ENCODE assay signal across 9 cellular contexts in genomic region chr1:231091853-231092301, GRCh38. TPM values are rescaled to one million over a fixed set of nuclear protein-coding genes. Genes with fewer than 3 reads are reported as not detected.
DNase-seq lines count a peak whose midpoint lies in the region; ATAC-seq, FAIRE-seq and TF ChIP-seq lines count a peak whose summit lies in the region.
"Had no signal": no experiment of that assay in that cellular context is flagged by ENCODE, and none has a peak within 500 bp of the region (broad histone marks: within the 10 kb centered on the region; RNA-seq: fewer than 3 reads in every experiment).

No MANE protein-coding gene starts in this region.

- no peak for TF ChIP-seq EP300 in GM12878 (IDR thresholded peaks at IDR 0.05; ENCODE audit: borderline replicate concordance in 1 of 2, control insufficient read depth in 1 of 2, low read depth in 2 of 2, low read length in 2 of 2)

- H2AFZ ChIP-seq in GM12878 (ENCODE audit: control insufficient read depth, low read depth, low read length), result no peak overlapping the region

- FAIRE-seq in GM19239 (lab: Jason Lieb, UNC) (no peak), GM12878 (lab: Jason Lieb, UNC) (no peak)
- FAIRE-seq: endometrium had no signal

- no peak overlapping the region for H3K27ac Mint-ChIP-seq in naive thymus-derived CD4-positive, alpha-beta T cell

- H3K9me3 ChIP-seq in AG04450 (ENCODE audit: control insufficient read depth, insufficient read depth, low read length) (no peaks in the 10 kb centered on the region), GM12878 (replicated peaks; ENCODE audit: control insufficient read depth, insufficient read depth, low read length) (no peaks in the 10 kb centered on the region)
- H3K9me3 ChIP-seq in naive thymus-derived CD4-positive, alpha-beta T cell (ENCODE audit: control insufficient read depth in 2 of 3, low read length in 3 of 3), result no peaks in the 10 kb centered on the region

- RAD21 ChIA-PET in GM12878 (lab: Charles Lee; ENCODE audit: unreplicated experiment), result interaction anchor here (0.7 to 1.0 kb wide), 4 partner anchors 112 to 176 kb away, joined by 3 read pairs; no protein-coding TSS in a partner anchor

- no peak overlapping the region for H3K9ac ChIP-seq in GM12878 (ENCODE audit: control insufficient read depth, insufficient read depth, low read length)

- H3K79me2 ChIP-seq in GM12878 (ENCODE audit: control insufficient read depth, insufficient read depth, low read length), result no peaks in the 10 kb centered on the region

- no TSS peak for BruUV-seq in GM12878 (replicated peaks; lab: Mats Ljungman, UMichigan)

- peaks cover 0 to 2% (median 0%) of the 10 kb centered on the region in 7 donors for H3K4me1 Mint-ChIP-seq in naive thymus-derived CD4-positive, alpha-beta T cell

- CTCF ChIA-PET in AG04450 (lab: Charles Lee) (no interaction called here), GM12878 (lab: Yijun Ruan, JAX) (interaction anchor here (0.6 to 3.7 kb wide), 15 partner anchors 10 to 498 kb away, joined by 3 to 27 read pairs (median 4); no protein-coding TSS in a partner anchor)
- CTCF ChIA-PET in naive thymus-derived CD4-positive, alpha-beta T cell (lab: Charles Lee), result interaction anchor here (0.8 to 1.4 kb wide), 3 partner anchors 77 to 175 kb away, joined by 3 to 4 read pairs (median 3); no protein-coding TSS in a partner anchor

- no peaks in the 10 kb centered on the region for H3K36me3 Mint-ChIP-seq in naive thymus-derived CD4-positive, alpha-beta T cell

- TF ChIP-seq RAD21 in GM12878 (IDR thresholded peaks at IDR 0.05; ENCODE audit: insufficient read depth, low read depth, low read length), result peak; percentile 51

- POLR2A ChIA-PET in AG04450 (lab: Yijun Ruan, JAX), result no interaction called here
- POLR2A ChIA-PET in GM12878 (lab: Charles Lee), result no interaction called here
- POLR2A ChIA-PET in naive thymus-derived CD4-positive, alpha-beta T cell (lab: Charles Lee), result no interaction called here

- H3K4me3 ChIP-seq in AG04450 (ENCODE audit: low read depth, low read length) (no peak overlapping the region), GM12878 (no peak overlapping the region)
- H3K4me3 ChIP-seq in naive thymus-derived CD4-positive, alpha-beta T cell (ENCODE audit: low read length), result no peak overlapping the region

- WGBS in GM12878 (ENCODE audit: insufficient coverage, insufficient replicate concordance, low lambda C conversion rate, missing lambda C conversion rate), result 24% methylated on average over 13 of the region's 13 CpGs

- H3K9me3 Mint-ChIP-seq in naive thymus-derived CD4-positive, alpha-beta T cell, result peaks cover 0 to 4% (median 0%) of the 10 kb centered on the region in 11 donors

- no peak overlapping the region for H3K4me2 ChIP-seq in GM12878 (ENCODE audit: control insufficient read depth, insufficient read depth)

- H3K27me3 ChIP-seq in AG04450 (ENCODE audit: control insufficient read depth, insufficient read depth, low read length), result peaks cover 3% of the 10 kb centered on the region
- H3K27me3 ChIP-seq in GM12878 (replicated peaks in 1 of 2; ENCODE audit: control insufficient read depth in 2 of 2, insufficient read depth in 2 of 2, low read length in 1 of 2), result no peaks in the 10 kb centered on the region; a peak in 1 of 4 replicates
- no peaks in the 10 kb centered on the region for H3K27me3 ChIP-seq in naive thymus-derived CD4-positive, alpha-beta T cell (ENCODE audit: control insufficient read depth in 2 of 2, insufficient read depth in 2 of 2, low read length in 2 of 2)

- H3K27me3 Mint-ChIP-seq in naive thymus-derived CD4-positive, alpha-beta T cell, result peaks cover 22 to 33% (median 29%) of the 10 kb centered on the region in 5 donors

- peak; percentile 83 for ATAC-seq in GM12878
- peak; percentile 50 for ATAC-seq in naive thymus-derived CD4-positive, alpha-beta T cell
- no peak for ATAC-seq in GM19452 (IDR thresholded peaks at IDR 0.05; ENCODE audit: unreplicated experiment)
- ATAC-seq in HG03039 (IDR thresholded peaks at IDR 0.05; ENCODE audit: unreplicated experiment), result no peak

- no peak overlapping the region for H3K4me3 Mint-ChIP-seq in naive thymus-derived CD4-positive, alpha-beta T cell

- no peaks in the 10 kb centered on the region for H3K4me1 ChIP-seq in GM12878 (ENCODE audit: control insufficient read depth, insufficient read depth, low read length)
- no peaks in the 10 kb centered on the region for H3K4me1 ChIP-seq in naive thymus-derived CD4-positive, alpha-beta T cell (ENCODE audit: control insufficient read depth in 2 of 2, insufficient read depth in 2 of 2, low read length in 2 of 2)

- H3K27ac ChIP-seq in AG04450 (ENCODE audit: low read depth, low read length) (no peak overlapping the region), GM12878 (ENCODE audit: control insufficient read depth, insufficient read depth) (no peak overlapping the region)
- H3K27ac ChIP-seq in naive thymus-derived CD4-positive, alpha-beta T cell (ENCODE audit: low read depth, low read length), result no peak overlapping the region

- SMC1A ChIA-PET in GM12878 (lab: Charles Lee; ENCODE audit: uncharacterized antibody, unreplicated experiment), result interaction anchor here (0.8 to 3.4 kb wide), 6 partner anchors 114 to 184 kb away, joined by 3 to 12 read pairs (median 5); no protein-coding TSS in a partner anchor

- no peaks in the 10 kb centered on the region for H4K20me1 ChIP-seq in GM12878 (ENCODE audit: control insufficient read depth, insufficient read depth)

- intact Hi-C loops in GM12878 (cut with micrococcal nuclease; ENCODE audit: unreplicated experiment), result loop anchor here (1.0 to 10.0 kb wide), 2 partner anchors 175 to 297 kb away; no protein-coding TSS in a partner anchor
- intact Hi-C loops in naive thymus-derived CD4-positive, alpha-beta T cell (cut with micrococcal nuclease), result loop anchor here (1.0 kb wide), 1 partner anchor 175 kb away; no protein-coding TSS in a partner anchor

- H3K36me3 ChIP-seq in GM12878 (ENCODE audit: control insufficient read depth in 2 of 2, insufficient read depth in 2 of 2, low read length in 1 of 2), result no peaks in the 10 kb centered on the region
- H3K36me3 ChIP-seq in naive thymus-derived CD4-positive, alpha-beta T cell (ENCODE audit: control insufficient read depth in 2 of 3, insufficient read depth in 3 of 3, low read length in 3 of 3), result no peaks in the 10 kb centered on the region

- DNase-seq in AG04450 (ENCODE audit: low read depth, low spot score), result no peak
- DNase-seq in GM19239 (ENCODE audit: insufficient read length, low spot score), result peak; percentile 4
- DNase-seq in RKO (ENCODE audit: low spot score), result peak; percentile 16
- no peak for DNase-seq in GM12878 (ENCODE audit: low read depth, low spot score)
- DNase-seq in naive thymus-derived CD4-positive, alpha-beta T cell, result peak in 6 of 9 donors; percentile 20 to 35 (median 24)
- DNase-seq in midbrain (lab: John Stamatoyannopoulos, UW), result no peak

- TF ChIP-seq CTCF in AG04450 (IDR thresholded peaks at IDR 0.05; ENCODE audit: low read depth, low read length), result peak; percentile 56
- peak; percentile 73 to 92 (median 85) for TF ChIP-seq CTCF in GM12878 (IDR thresholded peaks at IDR 0.05 in 2 of 3, conservative IDR thresholded peaks at IDR 0.05 in 1 of 3; ENCODE audit: control insufficient read depth in 2 of 3, extremely low read depth in 1 of 3, insufficient read depth in 1 of 3, low read depth in 3 of 3, low read length in 3 of 3)

- no peak for TF ChIP-seq POLR2A in GM12878 (IDR thresholded peaks at IDR 0.05; ENCODE audit: low read depth, low read length)

- in situ Hi-C loops in GM12878 (cut with MboI), result loop anchor here (10.0 kb wide), 1 partner anchor 177 kb away; no protein-coding TSS in a partner anchor

TF ChIP-seq in GM12878, 131 proteins besides CTCF, POLR2A, EP300 and RAD21:
- TF ChIP-seq YY1 (IDR thresholded peaks at IDR 0.05; ENCODE audit: low read depth, low read length), result no peak
- TF ChIP-seq BCL11A (IDR thresholded peaks at IDR 0.05; ENCODE audit: low read depth, low read length), result no peak
- peak; percentile 79 for TF ChIP-seq SMC3 (IDR thresholded peaks at IDR 0.05; ENCODE audit: borderline replicate concordance, low read length)

RNA-seq across cellular contexts. Expression of gene FAM89A, which starts 51.8 kb away (rescaled TPM):
- polyA plus RNA-seq in AG04450 (2011; rRNA removed) (11.0 and 13.8 TPM in 2 replicates), GM12878 (2011; rRNA removed) (0.43 and 0.72 TPM in 2 replicates), GM12878 (2014; fragmentation: Illumina TruSeq; extraction: Trizol) (0.06 and 0.29 TPM in 2 replicates), GM12878 (2014; fragmentation: Nextera tagmentation; extraction: Ambion mirVana) (under 1 TPM in 1 of 2 experiments, not detected in 1; 0.13 TPM), GM12878 (2014; rRNA removed) (0.05 and 0.17 TPM in 2 replicates), GM12878 (2016; fragmentation: Nextera tagmentation; extraction: Ambion mirVana) (under 1 TPM in 1 of 2 experiments, not detected in 1; 0.15 TPM)
- polyA minus RNA-seq in AG04450 (2011; rRNA and poly(A)+ RNA removed), result 4.0 and 4.6 TPM in 2 replicates
- not detected in 2 replicates for total RNA-seq in GM12878 (2013; cell fraction: nucleolus; rRNA removed)
- total RNA-seq in GM12878 (2014; rRNA removed) (0.11 and 0.16 TPM in 2 replicates), GM12878 (2014; rRNA removed; fragmentation: Illumina TruSeq; extraction: Trizol) (not detected in 2 replicates), GM12878 (2021) (0.13 TPM in 1 of 2 replicates, not detected in the other)
- polyA plus RNA-seq in GM12878 (2011; ENCODE audit: low read depth), result 0.71 TPM
- 0.39 and 0.64 TPM in 2 replicates for polyA plus RNA-seq in GM12878 (2011; cell fraction: cytosol; rRNA removed)
- polyA plus RNA-seq in GM12878 (2011; cell fraction: nucleus; rRNA removed), result 0.13 and 0.25 TPM in 2 replicates
- 0.95 and 1.3 TPM in 2 replicates for polyA plus RNA-seq in GM12878 (2012)
- 0.15 and 0.59 TPM in 2 replicates for polyA minus RNA-seq in GM12878 (2011; rRNA and poly(A)+ RNA removed)
- 0.62 TPM in 1 of 2 replicates, not detected in the other for polyA minus RNA-seq in GM12878 (2011; cell fraction: cytosol; rRNA and poly(A)+ RNA removed)
- not detected in 2 replicates for polyA minus RNA-seq in GM12878 (2011; cell fraction: nucleus; rRNA and poly(A)+ RNA removed)
- total RNA-seq in naive thymus-derived CD4-positive, alpha-beta T cell, result 1 to 10 TPM; 4.5 to 9.0 (median 6.9) TPM
- 10 to 100 TPM in 1 of 2 donors, 1 to 10 TPM in 1; 9.0 to 12.0 TPM for polyA plus RNA-seq in naive thymus-derived CD4-positive, alpha-beta T cell

Comparison
In these comparisons a context has a peak if more than half of its experiments do, and no peak if none do; other contexts are left out.
1. DNase-seq: peak in GM19239 (single experiment), RKO (single experiment) and naive thymus-derived CD4-positive, alpha-beta T cell (6 of 9); none in AG04450 (single experiment), GM12878 (single experiment) and midbrain (single experiment).
2. ATAC-seq: peak in GM12878 (single experiment) and naive thymus-derived CD4-positive, alpha-beta T cell (single experiment); none in GM19452 (single experiment) and HG03039 (single experiment).